9 cellular contexts compared by ENCODE assay signal in the genomic region with DNA sequence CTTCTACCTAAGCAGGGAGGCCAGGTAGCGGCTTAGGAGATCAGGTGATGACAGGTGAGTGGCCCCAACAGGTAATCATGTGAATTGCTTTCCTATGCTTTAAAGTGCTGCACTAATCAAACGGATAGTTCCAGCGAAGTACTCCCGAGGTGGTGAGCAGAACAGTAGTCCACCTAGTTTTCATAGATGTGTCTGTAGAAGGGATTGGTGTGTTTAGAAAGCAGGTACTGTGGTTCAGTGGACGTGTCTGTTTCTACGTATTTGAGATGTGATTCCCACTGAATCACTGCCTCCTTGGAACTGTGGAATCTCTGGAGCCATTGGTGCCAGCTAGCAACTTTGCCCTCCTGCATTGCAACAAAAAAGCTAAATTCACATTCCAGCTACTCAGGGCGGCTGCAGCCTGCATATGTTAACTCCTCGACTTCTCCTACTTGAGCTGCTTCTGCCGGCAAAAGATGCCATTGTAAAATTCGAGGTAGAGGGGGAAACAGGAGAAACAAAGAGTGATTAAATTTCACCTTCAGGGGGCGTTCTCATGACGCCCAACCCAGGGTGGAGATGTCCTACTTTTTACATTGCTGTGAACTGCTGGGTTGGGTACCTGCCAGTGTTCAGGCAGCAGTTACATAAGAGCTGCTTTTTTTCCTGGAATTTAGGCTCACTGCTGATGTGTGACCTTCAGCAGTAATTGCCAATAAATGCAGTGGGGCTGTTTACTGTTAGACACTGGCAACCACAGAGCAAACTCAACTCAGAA.
DNase-seq lines count a peak whose midpoint lies in the region; ATAC-seq and TF ChIP-seq lines count a peak whose summit lies in the region.
"Had no signal": no experiment of that assay in that cellular context is flagged by ENCODE, and none has a peak within 500 bp of the region (broad histone marks: within the 10 kb centered on the region; RNA-seq: fewer than 3 reads in every experiment).

No MANE protein-coding gene starts in this region.

- no peaks in the 10 kb centered on the region for H3K9me3 Mint-ChIP-seq in CD4-positive, alpha-beta T cell
- H3K9me3 Mint-ChIP-seq in nephron: no peaks in the 10 kb centered on the region

- H3K27me3 ChIP-seq in CD4-positive, alpha-beta T cell (ENCODE audit: control insufficient read depth, insufficient read depth, low read length): no peaks in the 10 kb centered on the region
- no peaks in the 10 kb centered on the region for H3K27me3 ChIP-seq in esophagus squamous epithelium

- TF ChIP-seq POLR2A in esophagus squamous epithelium (IDR thresholded peaks at IDR 0.05): no peak

- peak in 1 of 10 experiments; percentile 17 for DNase-seq in CD4-positive, alpha-beta T cell
- DNase-seq in T1000 (lab: John Stamatoyannopoulos, UW) (peak; percentile 15), esophagus squamous epithelium (lab: John Stamatoyannopoulos, UW) (no peak), SKM-1 treated with dmso at 0.1 percent for 144 hours (lab: John Stamatoyannopoulos, UW; ENCODE audit: unreplicated experiment) (no peak), cortex of kidney (lab: John Stamatoyannopoulos, UW) (no peak)

- TF ChIP-seq CTCF in CD4-positive, alpha-beta T cell (IDR thresholded peaks at IDR 0.05): no peak
- peak; percentile 30; the same call in 1 of the 2 replicates for TF ChIP-seq CTCF in HEK293 (tag by site-specific recombination; IDR thresholded peaks at IDR 0.05)
- TF ChIP-seq CTCF in esophagus squamous epithelium (IDR thresholded peaks at IDR 0.05): peak in 5 of 6 experiments; percentile 39 to 59 (median 50)
- TF ChIP-seq CTCF in nephron (IDR thresholded peaks at IDR 0.05; ENCODE audit: unreplicated experiment in 3 of 3): peak in 1 of 3 experiments; percentile 19

- POLR2A ChIA-PET in CD4-positive, alpha-beta T cell (lab: Charles Lee): interaction anchor here (1.1 to 1.4 kb wide), 2 partner anchors 259 to 260 kb away, joined by 4 to 5 read pairs; a partner anchor contains a TSS
- POLR2A ChIA-PET in HEK293 (lab: Yijun Ruan, JAX): interaction anchor here (0.6 to 2.9 kb wide), 9 partner anchors 9 to 306 kb away, joined by 3 to 18 read pairs (median 4); a partner anchor contains a TSS

- WGBS in esophagus squamous epithelium, 2 donors: 20 to 37% methylated on average over 12 of the region's 12 CpGs

- no peak overlapping the region for H3K27ac ChIP-seq in CD4-positive, alpha-beta T cell (ENCODE audit: low read depth, low read length)
- H3K27ac ChIP-seq in HEK293 (ENCODE audit: extremely low read depth, low read depth, low read length) (no peak overlapping the region), esophagus squamous epithelium (peak overlapping the region; percentile 68 to 86 (median 83))
- H3K27ac ChIP-seq: KMS-11 had no signal

- no peaks in the 10 kb centered on the region for H3K9me3 ChIP-seq in CD4-positive, alpha-beta T cell (ENCODE audit: control insufficient read depth, low read length)
- H3K9me3 ChIP-seq in HEK293 (ENCODE audit: control insufficient read depth, insufficient read depth, low read depth, low read length) (no peaks in the 10 kb centered on the region), esophagus squamous epithelium (no peaks in the 10 kb centered on the region)

- no peaks in the 10 kb centered on the region for H3K4me1 Mint-ChIP-seq in CD4-positive, alpha-beta T cell (ENCODE audit: low read depth)
- peaks cover 58% of the 10 kb centered on the region for H3K4me1 Mint-ChIP-seq in nephron

- no peaks in the 10 kb centered on the region for H3K4me1 ChIP-seq in HEK293 (ENCODE audit: control insufficient read depth, insufficient read depth, low read length)
- H3K4me1 ChIP-seq in esophagus squamous epithelium: peaks cover 0 to 67% (median 47%) of the 10 kb centered on the region in 3 donors

- intact Hi-C loops in CD4-positive, alpha-beta T cell (cut with DNase I, micrococcal nuclease): no loop called here
- intact Hi-C loops in esophagus squamous epithelium (cut with DNase I): loop anchor here (5.0 kb wide), 1 partner anchor 257 kb away; a partner anchor contains a TSS

- H3K36me3 ChIP-seq in HEK293 (ENCODE audit: control insufficient read depth in 2 of 2, insufficient read depth in 1 of 2, low read length in 2 of 2) (peaks cover 0 to 7% of the 10 kb centered on the region in 2 experiments; a peak in 1 of 3 replicates), esophagus squamous epithelium (peaks cover 0 to 3% (median 0%) of the 10 kb centered on the region in 3 donors)

- H3K4me3 Mint-ChIP-seq in CD4-positive, alpha-beta T cell: no peak overlapping the region
- peak overlapping the region in 1 of 3 experiments; percentile 10 for H3K4me3 Mint-ChIP-seq in nephron

- H3K27me3 Mint-ChIP-seq in CD4-positive, alpha-beta T cell: no peaks in the 10 kb centered on the region
- H3K27me3 Mint-ChIP-seq in nephron (ENCODE audit: low read depth): no peaks in the 10 kb centered on the region

- ATAC-seq in CD4-positive, alpha-beta T cell (ENCODE audit: poor library complexity): no peak
- ATAC-seq in HG03045 (IDR thresholded peaks at IDR 0.05; ENCODE audit: unreplicated experiment): no peak

- H3K27ac Mint-ChIP-seq in CD4-positive, alpha-beta T cell: peak overlapping the region; percentile 33
- H3K27ac Mint-ChIP-seq in nephron: peak overlapping the region; percentile 43 to 69 (median 69)

- H3K4me3 ChIP-seq in HEK293 (ENCODE audit: low read depth, low read length) (no peak overlapping the region), esophagus squamous epithelium (no peak overlapping the region)

- CTCF ChIA-PET in CD4-positive, alpha-beta T cell (lab: Charles Lee): interaction anchor here (0.8 to 2.1 kb wide), 12 partner anchors 9 to 337 kb away, joined by 3 to 7 read pairs (median 4); a partner anchor contains a TSS
- CTCF ChIA-PET in HEK293 (lab: Yijun Ruan, JAX): interaction anchor here (0.6 to 3.8 kb wide), 46 partner anchors 9 to 1913 kb away, joined by 3 to 52 read pairs (median 3); a partner anchor contains a TSS

- peaks cover 45% of the 10 kb centered on the region for H3K36me3 Mint-ChIP-seq in CD4-positive, alpha-beta T cell (ENCODE audit: low read depth)
- H3K36me3 Mint-ChIP-seq in nephron (ENCODE audit: low read depth): peaks cover 38% of the 10 kb centered on the region

TF ChIP-seq in HEK293, 187 proteins besides CTCF, POLR2A, EP300 and RAD21 (continues in another document):
- TF ChIP-seq ZSCAN30 (tag by site-specific recombination; IDR thresholded peaks at IDR 0.05): 0 out of 2 replicates have a peak, but pooled peaks have one; percentile 61
- TF ChIP-seq, protein P1, sequence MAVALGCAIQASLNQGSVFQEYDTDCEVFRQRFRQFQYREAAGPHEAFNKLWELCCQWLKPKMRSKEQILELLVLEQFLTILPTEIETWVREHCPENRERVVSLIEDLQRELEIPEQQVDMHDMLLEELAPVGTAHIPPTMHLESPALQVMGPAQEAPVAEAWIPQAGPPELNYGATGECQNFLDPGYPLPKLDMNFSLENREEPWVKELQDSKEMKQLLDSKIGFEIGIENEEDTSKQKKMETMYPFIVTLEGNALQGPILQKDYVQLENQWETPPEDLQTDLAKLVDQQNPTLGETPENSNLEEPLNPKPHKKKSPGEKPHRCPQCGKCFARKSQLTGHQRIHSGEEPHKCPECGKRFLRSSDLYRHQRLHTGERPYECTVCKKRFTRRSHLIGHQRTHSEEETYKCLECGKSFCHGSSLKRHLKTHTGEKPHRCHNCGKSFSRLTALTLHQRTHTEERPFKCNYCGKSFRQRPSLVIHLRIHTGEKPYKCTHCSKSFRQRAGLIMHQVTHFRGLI (tag by site-specific recombination; IDR thresholded peaks at IDR 0.05): peak; percentile 86; the same call in 1 of the 2 replicates
- no peak for TF ChIP-seq ZFP3 (tag by site-specific recombination; IDR thresholded peaks at IDR 0.05; ENCODE audit: low read depth)
- TF ChIP-seq, protein P2, sequence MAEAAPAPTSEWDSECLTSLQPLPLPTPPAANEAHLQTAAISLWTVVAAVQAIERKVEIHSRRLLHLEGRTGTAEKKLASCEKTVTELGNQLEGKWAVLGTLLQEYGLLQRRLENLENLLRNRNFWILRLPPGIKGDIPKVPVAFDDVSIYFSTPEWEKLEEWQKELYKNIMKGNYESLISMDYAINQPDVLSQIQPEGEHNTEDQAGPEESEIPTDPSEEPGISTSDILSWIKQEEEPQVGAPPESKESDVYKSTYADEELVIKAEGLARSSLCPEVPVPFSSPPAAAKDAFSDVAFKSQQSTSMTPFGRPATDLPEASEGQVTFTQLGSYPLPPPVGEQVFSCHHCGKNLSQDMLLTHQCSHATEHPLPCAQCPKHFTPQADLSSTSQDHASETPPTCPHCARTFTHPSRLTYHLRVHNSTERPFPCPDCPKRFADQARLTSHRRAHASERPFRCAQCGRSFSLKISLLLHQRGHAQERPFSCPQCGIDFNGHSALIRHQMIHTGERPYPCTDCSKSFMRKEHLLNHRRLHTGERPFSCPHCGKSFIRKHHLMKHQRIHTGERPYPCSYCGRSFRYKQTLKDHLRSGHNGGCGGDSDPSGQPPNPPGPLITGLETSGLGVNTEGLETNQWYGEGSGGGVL (tag by site-specific recombination; IDR thresholded peaks at IDR 0.05): peak; percentile 16; the same call in 1 of the 2 replicates
- TF ChIP-seq ZNF266 (tag by site-specific recombination; IDR thresholded peaks at IDR 0.05; ENCODE audit: low read depth): no peak
- TF ChIP-seq ZBTB20 (tag by site-specific recombination; IDR thresholded peaks at IDR 0.05): peak; percentile 20; the same call in 1 of the 2 replicates
- TF ChIP-seq SP7 (tag by site-specific recombination; IDR thresholded peaks at IDR 0.05): 0 out of 2 replicates have a peak, but pooled peaks have one; percentile 14
- TF ChIP-seq ZBTB8A (tag by site-specific recombination; IDR thresholded peaks at IDR 0.05): peak; percentile 59
- TF ChIP-seq, protein P3, sequence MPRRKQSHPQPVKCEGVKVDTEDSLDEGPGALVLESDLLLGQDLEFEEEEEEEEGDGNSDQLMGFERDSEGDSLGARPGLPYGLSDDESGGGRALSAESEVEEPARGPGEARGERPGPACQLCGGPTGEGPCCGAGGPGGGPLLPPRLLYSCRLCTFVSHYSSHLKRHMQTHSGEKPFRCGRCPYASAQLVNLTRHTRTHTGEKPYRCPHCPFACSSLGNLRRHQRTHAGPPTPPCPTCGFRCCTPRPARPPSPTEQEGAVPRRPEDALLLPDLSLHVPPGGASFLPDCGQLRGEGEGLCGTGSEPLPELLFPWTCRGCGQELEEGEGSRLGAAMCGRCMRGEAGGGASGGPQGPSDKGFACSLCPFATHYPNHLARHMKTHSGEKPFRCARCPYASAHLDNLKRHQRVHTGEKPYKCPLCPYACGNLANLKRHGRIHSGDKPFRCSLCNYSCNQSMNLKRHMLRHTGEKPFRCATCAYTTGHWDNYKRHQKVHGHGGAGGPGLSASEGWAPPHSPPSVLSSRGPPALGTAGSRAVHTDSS (tag by site-specific recombination; IDR thresholded peaks at IDR 0.05): no peak
- peak; percentile 84 for TF ChIP-seq ZNF654 (tag by site-specific recombination; IDR thresholded peaks at IDR 0.05; ENCODE audit: low read depth)
- peak; percentile 45; the same call in 1 of the 2 replicates for TF ChIP-seq OSR2 (tag by site-specific recombination; IDR thresholded peaks at IDR 0.05)

Comparison
In these comparisons a context has a peak if more than half of its experiments do, and no peak if none do; other contexts are left out.
1. H3K27ac ChIP-seq: peak in esophagus squamous epithelium (4 of 4); none in CD4-positive, alpha-beta T cell (single experiment) and HEK293 (single experiment).